ENCODE assay signal across 13 cellular contexts in genomic region chr11:13289081-13289480, GRCh38. TPM values are rescaled to one million over a fixed set of nuclear protein-coding genes. Genes with fewer than 3 reads are reported as not detected.
DNase-seq lines count a peak whose midpoint lies in the region; ATAC-seq and TF ChIP-seq lines count a peak whose summit lies in the region.
"Had no signal": no experiment of that assay in that cellular context is flagged by ENCODE, and none has a peak within 500 bp of the region (broad histone marks: within the 10 kb centered on the region; RNA-seq: fewer than 3 reads in every experiment).

No MANE protein-coding gene starts in this region.

- no peak overlapping the region for H3K27ac ChIP-seq in HCT116 (ENCODE audit: low read depth, low read length)
- H3K27ac ChIP-seq in sigmoid colon = no peak overlapping the region
- no peak overlapping the region for H3K27ac ChIP-seq in substantia nigra (ENCODE audit: low read depth, low read length, poor library complexity, severe bottlenecking)
- H3K27ac ChIP-seq: right atrium auricular region had no signal

- intact Hi-C loops in HCT116 (cut with micrococcal nuclease) (no loop called here), sigmoid colon (cut with DNase I) (no loop called here)

- no peak for ATAC-seq in HCT116
- ATAC-seq in activated T-helper 17 cell treated with anti-CD3 and anti-CD28 coated beads, Interleukin-2, amount 50 U/mL, for 72 hours (replicated peaks) = no peak

- 81 to 96% methylated on average over 1 of the region's 1 CpG for WGBS in sigmoid colon, 2 donors

- H3K9me2 ChIP-seq in HCT116 (ENCODE audit: insufficient read depth) = no peaks in the 10 kb centered on the region

- H3K27ac Mint-ChIP-seq in activated T-helper 17 cell treated with anti-CD3 and anti-CD28 coated beads, Interleukin-2, amount 50 U/mL, for 72 hours = peak overlapping the region; percentile 92

- H4K20me1 ChIP-seq in HCT116 (ENCODE audit: insufficient read depth) = no peaks in the 10 kb centered on the region

- no peaks in the 10 kb centered on the region for H3K27me3 Mint-ChIP-seq in activated T-helper 17 cell treated with anti-CD3 and anti-CD28 coated beads, Interleukin-2, amount 50 U/mL, for 72 hours
- H3K27me3 Mint-ChIP-seq: CD4-positive, alpha-beta memory T cell had no signal

- no peaks in the 10 kb centered on the region; the same call in 1 of the 2 replicates for H3K79me2 ChIP-seq in HCT116 (ENCODE audit: insufficient read depth, low read length)

- no peak for TF ChIP-seq POLR2A in HCT116 (IDR thresholded peaks at IDR 0.05; ENCODE audit: borderline replicate concordance, extremely low read depth, insufficient read depth, insufficient read length)
- no peak for TF ChIP-seq POLR2A in sigmoid colon (IDR thresholded peaks at IDR 0.05)

- BruUV-seq in HCT116 (replicated peaks; lab: Mats Ljungman, UMichigan) = no TSS peak

- H3K9me3 ChIP-seq in HCT116 (ENCODE audit: control insufficient read depth in 1 of 2, insufficient read depth in 1 of 2, low read depth in 1 of 2, low read length in 2 of 2) (no peaks in the 10 kb centered on the region), sigmoid colon (no peaks in the 10 kb centered on the region)
- H3K9me3 ChIP-seq: right atrium auricular region had no signal

- TF ChIP-seq EP300 in sigmoid colon (IDR thresholded peaks at IDR 0.05) = no peak

- TF ChIP-seq CTCF in HCT116 (IDR thresholded peaks at IDR 0.05 in 2 of 3, conservative IDR thresholded peaks at IDR 0.05 in 1 of 3; ENCODE audit: borderline replicate concordance in 1 of 3, insufficient read depth in 1 of 3, low read depth in 2 of 3, low read length in 2 of 3) (no peak), sigmoid colon (IDR thresholded peaks at IDR 0.05) (no peak)

- H3K36me3 ChIP-seq in HCT116 (ENCODE audit: control insufficient read depth in 1 of 2, insufficient read depth in 2 of 2, low read length in 2 of 2) (no peaks in the 10 kb centered on the region), sigmoid colon (no peaks in the 10 kb centered on the region)
- H3K36me3 ChIP-seq: right atrium auricular region had no signal

- no peaks in the 10 kb centered on the region for H3K9me3 Mint-ChIP-seq in activated T-helper 17 cell treated with anti-CD3 and anti-CD28 coated beads, Interleukin-2, amount 50 U/mL, for 72 hours
- H3K9me3 Mint-ChIP-seq: CD4-positive, alpha-beta memory T cell had no signal

- CTCF ChIA-PET in HCT116 (lab: Charles Lee) = no interaction called here

- DNase-seq in AG08396 (ENCODE audit: low spot score) = peak; percentile 24
- DNase-seq in HCT116 (ENCODE audit: low read depth, low spot score) = no peak
- peak; percentile 70 for DNase-seq in islet precursor cell
- no peak for DNase-seq in sigmoid colon
- no peak for DNase-seq in stimulated activated CD8-positive, alpha-beta memory T cell treated with anti-CD3 and anti-CD28 coated beads, Interleukin-4, amount 100 ng/mL, for 48 hours
- DNase-seq in NCI-H1930 (lab: John Stamatoyannopoulos, UW) = no peak
- DNase-seq in substantia nigra (lab: John Stamatoyannopoulos, UW) = no peak
- DNase-seq: activated CD4-positive, CD25-positive, alpha-beta regulatory T cell; amniotic stem cell; CD4-positive, alpha-beta memory T cell; NCI-H1417 treated with DMSO at 0.1 percent for 48 hours had no signal

- POLR2A ChIA-PET in HCT116 (lab: Charles Lee) = no interaction called here

- H3K4me3 Mint-ChIP-seq in activated T-helper 17 cell treated with anti-CD3 and anti-CD28 coated beads, Interleukin-2, amount 50 U/mL, for 72 hours = peak overlapping the region; percentile 67

- no peaks in the 10 kb centered on the region; a peak in 1 of 4 replicates for H3K4me1 ChIP-seq in HCT116 (ENCODE audit: control insufficient read depth in 1 of 2, insufficient read depth in 2 of 2, low read length in 2 of 2)
- peaks cover 0 to 14% (median 2%) of the 10 kb centered on the region in 4 donors for H3K4me1 ChIP-seq in sigmoid colon

- no peak for TF ChIP-seq RAD21 in HCT116 (IDR thresholded peaks at IDR 0.05; ENCODE audit: low read depth)

- RAD21 ChIA-PET in HCT116 (lab: Charles Lee; ENCODE audit: low non-redundant PET in 1 of 2, low total read pairs in 2 of 2, uncharacterized antibody in 2 of 2, unreplicated experiment in 2 of 2) = no interaction called here

- no peak overlapping the region for H3K9ac ChIP-seq in HCT116 (ENCODE audit: low read length)

- H3K4me1 Mint-ChIP-seq in activated T-helper 17 cell treated with anti-CD3 and anti-CD28 coated beads, Interleukin-2, amount 50 U/mL, for 72 hours = peaks cover 69% of the 10 kb centered on the region

- no peak overlapping the region for H3K4me2 ChIP-seq in HCT116 (ENCODE audit: low read length)

- peaks cover 40% of the 10 kb centered on the region for H3K36me3 Mint-ChIP-seq in activated T-helper 17 cell treated with anti-CD3 and anti-CD28 coated beads, Interleukin-2, amount 50 U/mL, for 72 hours (ENCODE audit: low read depth)

- H3K4me3 ChIP-seq in HCT116 (replicated peaks in 1 of 2; ENCODE audit: low read depth in 1 of 2, low read length in 2 of 2) (no peak overlapping the region), sigmoid colon (no peak overlapping the region)
- H3K4me3 ChIP-seq: right atrium auricular region had no signal

- no peak overlapping the region for H2AFZ ChIP-seq in HCT116 (ENCODE audit: low read depth, low read length, poor library complexity, severe bottlenecking)

- no peaks in the 10 kb centered on the region for H3K27me3 ChIP-seq in HCT116 (ENCODE audit: insufficient read depth, low read length)
- H3K27me3 ChIP-seq in sigmoid colon = no peaks in the 10 kb centered on the region
- H3K27me3 ChIP-seq: right atrium auricular region had no signal

TF ChIP-seq in HCT116, 20 proteins besides CTCF, POLR2A, EP300 and RAD21:
- TF ChIP-seq ZNF274 (IDR thresholded peaks at IDR 0.05; ENCODE audit: low read depth, low read length) = no peak
- TF ChIP-seq REST (IDR thresholded peaks at IDR 0.05; ENCODE audit: low read depth) = peak; percentile 77
- no peak for TF ChIP-seq SP1 (IDR thresholded peaks at IDR 0.05; ENCODE audit: low read depth)
- no peak for TF ChIP-seq CBX3 (IDR thresholded peaks at IDR 0.05; ENCODE audit: low read depth)

RNA-seq across cellular contexts. Expression of gene BMAL1, which starts 11.5 kb away (rescaled TPM):
- 17.6 TPM for total RNA-seq in HCT116 (2021; ENCODE audit: unreplicated experiment)
- polyA plus RNA-seq in HCT116 (2012) = 6.5 and 7.8 TPM in 2 replicates
- total RNA-seq in activated T-helper 17 cell treated with anti-CD3 and anti-CD28 coated beads, Interleukin-2, amount 50 U/mL, for 72 hours = 10 to 100 TPM; 41.6 to 44.7 TPM
- total RNA-seq in sigmoid colon = 10 to 100 TPM; 21.0 to 41.5 (median 29.1) TPM
- 10 to 100 TPM; 10.8 to 27.7 (median 13.8) TPM for polyA plus RNA-seq in sigmoid colon

Comparison
In these comparisons a context has a peak if more than half of its experiments do, and no peak if none do; other contexts are left out.
1. DNase-seq: peak in AG08396 (single experiment) and islet precursor cell (single experiment); none in HCT116 (single experiment), sigmoid colon (single experiment), stimulated activated CD8-positive, alpha-beta memory T cell treated with anti-CD3 and anti-CD28 coated beads, Interleukin-4, amount 100 ng/mL, for 48 hours (single experiment), NCI-H1930 (0 of 2) and substantia nigra (0 of 49).